13 cellular contexts compared by ENCODE assay signal in the genomic region with DNA sequence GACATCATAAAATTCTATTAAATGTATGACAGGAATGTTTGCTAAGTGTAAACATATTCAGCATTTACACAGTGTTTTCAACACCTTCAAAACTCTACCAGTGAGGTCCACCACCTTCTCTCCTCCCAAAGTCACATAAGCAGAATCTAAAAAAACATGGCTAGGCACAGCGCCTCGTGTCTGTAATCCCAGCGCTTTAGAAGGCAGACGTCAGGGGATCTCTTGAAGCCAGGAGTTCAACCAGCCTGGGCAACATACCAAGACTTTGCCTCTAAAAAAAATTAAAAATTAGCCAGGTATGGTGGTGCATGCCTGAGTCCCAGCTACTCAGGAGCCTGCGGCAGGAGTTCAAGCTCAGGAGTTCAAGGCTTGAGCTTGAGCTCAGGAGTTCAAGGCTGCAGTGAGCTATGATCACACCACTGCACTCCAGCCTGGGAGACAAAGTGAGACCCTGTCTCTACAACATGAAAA. TPM values are rescaled to one million over a fixed set of nuclear protein-coding genes. Genes with fewer than 3 reads are reported as not detected.
DNase-seq lines count a peak whose midpoint lies in the region; TF ChIP-seq lines count a peak whose summit lies in the region.
"Had no signal": no experiment of that assay in that cellular context is flagged by ENCODE, and none has a peak within 500 bp of the region (broad histone marks: within the 10 kb centered on the region; RNA-seq: fewer than 3 reads in every experiment).

No MANE protein-coding gene starts in this region.

- no peaks in the 10 kb centered on the region for H3K27me3 ChIP-seq in hepatocyte
- H3K27me3 ChIP-seq in parathyroid adenoma (ENCODE audit: control insufficient read depth, insufficient read depth, low read length), result no peaks in the 10 kb centered on the region

- H3K79me2 ChIP-seq in hepatocyte, result peaks cover 87% of the 10 kb centered on the region
- peaks cover 14% of the 10 kb centered on the region for H3K79me2 ChIP-seq in parathyroid adenoma

- H3K4me1 ChIP-seq in hepatocyte (ENCODE audit: insufficient read depth), result peaks cover 22% of the 10 kb centered on the region
- H3K4me1 ChIP-seq in parathyroid adenoma, result peaks cover 2% of the 10 kb centered on the region

- H2AFZ ChIP-seq in hepatocyte (no peak overlapping the region), parathyroid adenoma (no peak overlapping the region)

- H4K20me1 ChIP-seq in hepatocyte (ENCODE audit: insufficient read depth, poor library complexity, severe bottlenecking), result peaks cover 18% of the 10 kb centered on the region

- H3K9me3 ChIP-seq in hepatocyte (ENCODE audit: low read depth) (no peaks in the 10 kb centered on the region), parathyroid adenoma (ENCODE audit: control insufficient read depth, low read length) (no peaks in the 10 kb centered on the region)

- WGBS in hepatocyte (ENCODE audit: low lambda C conversion rate, missing lambda C conversion rate), result 45% methylated on average over 5 of the region's 5 CpGs

- H3K4me3 ChIP-seq in LNCaP clone FGC (ENCODE audit: low read depth, low read length), result no peak overlapping the region
- no peak overlapping the region for H3K4me3 ChIP-seq in hepatocyte
- H3K4me3 ChIP-seq in parathyroid adenoma (ENCODE audit: low read depth, low read length), result no peak overlapping the region
- H3K4me3 ChIP-seq in coronary artery, result no peak overlapping the region

- H3K4me2 ChIP-seq in hepatocyte (peak overlapping the region; percentile 20), parathyroid adenoma (ENCODE audit: low read length) (no peak overlapping the region)

- no peak overlapping the region for H3K9ac ChIP-seq in parathyroid adenoma

- TF ChIP-seq CTCF in C4-2B (conservative IDR thresholded peaks at IDR 0.05) (no peak), LNCaP clone FGC (IDR thresholded peaks at IDR 0.05; ENCODE audit: control insufficient read depth, extremely low read depth, insufficient read depth) (no peak), hepatocyte (IDR thresholded peaks at IDR 0.05; ENCODE audit: poor library complexity) (no peak), parathyroid adenoma (IDR thresholded peaks at IDR 0.05) (no peak), coronary artery (IDR thresholded peaks at IDR 0.05) (no peak)

- H3K36me3 ChIP-seq in hepatocyte (replicated peaks; ENCODE audit: insufficient read depth, low read depth), result no peaks in the 10 kb centered on the region
- no peaks in the 10 kb centered on the region for H3K36me3 ChIP-seq in parathyroid adenoma (ENCODE audit: control insufficient read depth, insufficient read depth, low read length)

- DNase-seq in LNCaP clone FGC (ENCODE audit: low read depth) (peak; percentile 84), hepatocyte (ENCODE audit: low spot score) (peak; percentile 55), COR-L47 (lab: John Stamatoyannopoulos, UW) (no peak), T-helper 1 cell (no peak), coronary artery (ENCODE audit: low spot score) (no peak)
- DNase-seq in stimulated activated CD4-positive, alpha-beta T cell treated with anti-CD3 and anti-CD28 coated beads, Interleukin-12 subunit alpha, Interleukin-12 subunit beta, amount 100 ng/mL, for 4 hours, result no peak
- DNase-seq: activated CD4-positive, CD25-positive, alpha-beta regulatory T cell treated with anti-CD3 and anti-CD28 coated beads, Interleukin-2, amount 50 U/mL, for 72 hours; CD4-positive, CD25-positive, alpha-beta regulatory T cell; Karpas-422; NCI-H2029; stimulated activated CD4-positive, alpha-beta T cell treated with anti-CD3 and anti-CD28 coated beads, Interleukin-2, amount 100 ng/mL, for 24 hours had no signal

- H3K27ac ChIP-seq in C4-2B (peak overlapping the region; percentile 35), hepatocyte (peak overlapping the region; percentile 65), parathyroid adenoma (peak overlapping the region; percentile 1), coronary artery (no peak overlapping the region)

- no peaks in the 10 kb centered on the region for H3K9me2 ChIP-seq in hepatocyte (replicated peaks; ENCODE audit: insufficient read depth)

RNA-seq across cellular contexts. Expression of a gene that starts 30.0 kb away (rescaled TPM):
- 35.3 and 38.5 TPM in 2 replicates for total RNA-seq in hepatocyte
- polyA plus RNA-seq in hepatocyte, result 44.0 and 45.8 TPM in 2 replicates

Comparison
In these comparisons a context has a peak if more than half of its experiments do, and no peak if none do; other contexts are left out.
1. H3K27ac ChIP-seq: peak in C4-2B (single experiment), hepatocyte (single experiment) and parathyroid adenoma (single experiment); none in coronary artery (0 of 2).
2. DNase-seq: peak in LNCaP clone FGC (single experiment) and hepatocyte (single experiment); none in COR-L47 (single experiment), T-helper 1 cell (0 of 5), stimulated activated CD4-positive, alpha-beta T cell treated with anti-CD3 and anti-CD28 coated beads, Interleukin-12 subunit alpha, Interleukin-12 subunit beta, amount 100 ng/mL, for 4 hours (single experiment) and coronary artery (single experiment).